1 cellular context compared by ENCODE assay signal in genomic region chr19:49940482-49940791, GRCh38.
TF ChIP-seq lines count a peak whose summit lies in the region.

No MANE protein-coding gene starts in this region.

TF ChIP-seq in GM12878, 131 proteins besides CTCF, POLR2A, EP300 and RAD21:
- TF ChIP-seq BCL3 (IDR thresholded peaks at IDR 0.05; ENCODE audit: borderline replicate concordance, insufficient read depth, low read depth, low read length, poor library complexity, severe bottlenecking) = no peak
- TF ChIP-seq SP1 (IDR thresholded peaks at IDR 0.05; ENCODE audit: low read depth, low read length) = no peak
- TF ChIP-seq MTA3 (IDR thresholded peaks at IDR 0.05; ENCODE audit: borderline replicate concordance, low read length) = no peak
- TF ChIP-seq RCOR1 (conservative IDR thresholded peaks at IDR 0.05; ENCODE audit: low read depth, low read length) = no peak
- no peak for TF ChIP-seq ZNF384 (IDR thresholded peaks at IDR 0.05; ENCODE audit: borderline replicate concordance, low read depth, low read length)
- no peak for TF ChIP-seq SKIL (IDR thresholded peaks at IDR 0.05; ENCODE audit: low read depth, poor library complexity, severe bottlenecking)
- no peak for TF ChIP-seq USF2 (IDR thresholded peaks at IDR 0.05; ENCODE audit: borderline replicate concordance, low read depth, low read length)
- no peak for TF ChIP-seq RB1 (IDR thresholded peaks at IDR 0.05; ENCODE audit: borderline replicate concordance)
- TF ChIP-seq BCL11A (IDR thresholded peaks at IDR 0.05; ENCODE audit: low read depth, low read length) = no peak
- TF ChIP-seq ZNF687 (IDR thresholded peaks at IDR 0.05) = no peak
- no peak for TF ChIP-seq SMAD5 (IDR thresholded peaks at IDR 0.05; ENCODE audit: low read depth)
- no peak for TF ChIP-seq ZNF622 (IDR thresholded peaks at IDR 0.05)
- TF ChIP-seq CEBPB (IDR thresholded peaks at IDR 0.05; ENCODE audit: borderline replicate concordance in 1 of 2, low read depth in 2 of 2, low read length in 2 of 2) = no peak
- TF ChIP-seq SPI1 (IDR thresholded peaks at IDR 0.05; ENCODE audit: borderline replicate concordance, insufficient read depth, low read depth, low read length) = no peak
- no peak for TF ChIP-seq TCF7 (IDR thresholded peaks at IDR 0.05; ENCODE audit: borderline replicate concordance)
- TF ChIP-seq ELK1 (IDR thresholded peaks at IDR 0.05; ENCODE audit: low read depth, low read length) = no peak
- no peak for TF ChIP-seq MYB (IDR thresholded peaks at IDR 0.05; ENCODE audit: borderline replicate concordance, low read depth, low read length)
- TF ChIP-seq CUX1 (IDR thresholded peaks at IDR 0.05; ENCODE audit: insufficient replicate concordance, low read depth, low read length) = no peak
